Comparison of ENCODE assay signal across 1 cellular context in the genomic region with DNA sequence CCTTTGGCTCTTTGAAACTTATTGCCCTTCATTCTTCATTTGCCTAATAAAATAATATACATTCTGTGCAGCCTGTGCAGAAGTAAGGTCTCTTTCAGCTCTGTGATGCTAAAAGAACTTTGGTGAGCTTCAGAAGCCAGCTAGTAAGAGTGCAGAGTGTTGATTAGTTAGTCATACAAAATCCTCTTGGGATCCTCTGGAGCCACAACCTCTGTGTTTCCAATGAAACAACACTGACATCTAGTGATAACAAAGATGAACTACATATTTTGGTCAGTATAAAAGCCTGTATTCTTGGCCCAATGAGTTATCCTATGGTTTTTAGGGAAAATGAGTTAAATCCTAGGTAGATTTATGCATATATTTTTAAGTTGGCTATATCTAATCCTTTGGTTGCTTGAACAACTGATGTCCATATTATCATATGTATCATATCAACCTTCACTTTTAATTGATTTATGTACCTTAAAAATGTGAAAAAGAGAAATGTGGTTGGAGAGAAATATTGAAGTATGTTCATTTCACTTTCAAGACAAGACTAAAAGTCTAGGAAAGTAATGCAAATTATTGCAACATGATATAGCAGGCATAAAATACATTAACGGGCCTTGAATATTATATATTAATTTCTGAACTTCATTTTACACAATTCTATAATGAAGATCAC.
TF ChIP-seq lines count a peak whose summit lies in the region.

No MANE protein-coding gene starts in this region.

TF ChIP-seq in K562, 482 proteins besides CTCF, POLR2A, EP300 and RAD21 (continued from another document):
- TF ChIP-seq, protein P1, sequence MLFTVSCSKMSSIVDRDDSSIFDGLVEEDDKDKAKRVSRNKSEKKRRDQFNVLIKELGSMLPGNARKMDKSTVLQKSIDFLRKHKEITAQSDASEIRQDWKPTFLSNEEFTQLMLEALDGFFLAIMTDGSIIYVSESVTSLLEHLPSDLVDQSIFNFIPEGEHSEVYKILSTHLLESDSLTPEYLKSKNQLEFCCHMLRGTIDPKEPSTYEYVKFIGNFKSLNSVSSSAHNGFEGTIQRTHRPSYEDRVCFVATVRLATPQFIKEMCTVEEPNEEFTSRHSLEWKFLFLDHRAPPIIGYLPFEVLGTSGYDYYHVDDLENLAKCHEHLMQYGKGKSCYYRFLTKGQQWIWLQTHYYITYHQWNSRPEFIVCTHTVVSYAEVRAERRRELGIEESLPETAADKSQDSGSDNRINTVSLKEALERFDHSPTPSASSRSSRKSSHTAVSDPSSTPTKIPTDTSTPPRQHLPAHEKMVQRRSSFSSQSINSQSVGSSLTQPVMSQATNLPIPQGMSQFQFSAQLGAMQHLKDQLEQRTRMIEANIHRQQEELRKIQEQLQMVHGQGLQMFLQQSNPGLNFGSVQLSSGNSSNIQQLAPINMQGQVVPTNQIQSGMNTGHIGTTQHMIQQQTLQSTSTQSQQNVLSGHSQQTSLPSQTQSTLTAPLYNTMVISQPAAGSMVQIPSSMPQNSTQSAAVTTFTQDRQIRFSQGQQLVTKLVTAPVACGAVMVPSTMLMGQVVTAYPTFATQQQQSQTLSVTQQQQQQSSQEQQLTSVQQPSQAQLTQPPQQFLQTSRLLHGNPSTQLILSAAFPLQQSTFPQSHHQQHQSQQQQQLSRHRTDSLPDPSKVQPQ (CRISPR knock-in tag; IDR thresholded peaks at IDR 0.05; ENCODE audit: borderline replicate concordance): no peak
- TF ChIP-seq TBL1XR1 (IDR thresholded peaks at IDR 0.05; ENCODE audit: low read length in 2 of 2) (no peak), SMC3 (conservative IDR thresholded peaks at IDR 0.05; ENCODE audit: insufficient read depth, low read depth, low read length) (0 out of 2 replicates have a peak, but pooled peaks have one; percentile 35), ZNF282 (CRISPR knock-in tag; IDR thresholded peaks at IDR 0.05) (no peak), ZNF512 (tag; IDR thresholded peaks at IDR 0.05) (no peak), MEF2D (tag; conservative IDR thresholded peaks at IDR 0.05; ENCODE audit: low read depth) (no peak)
- TF ChIP-seq, protein P2, sequence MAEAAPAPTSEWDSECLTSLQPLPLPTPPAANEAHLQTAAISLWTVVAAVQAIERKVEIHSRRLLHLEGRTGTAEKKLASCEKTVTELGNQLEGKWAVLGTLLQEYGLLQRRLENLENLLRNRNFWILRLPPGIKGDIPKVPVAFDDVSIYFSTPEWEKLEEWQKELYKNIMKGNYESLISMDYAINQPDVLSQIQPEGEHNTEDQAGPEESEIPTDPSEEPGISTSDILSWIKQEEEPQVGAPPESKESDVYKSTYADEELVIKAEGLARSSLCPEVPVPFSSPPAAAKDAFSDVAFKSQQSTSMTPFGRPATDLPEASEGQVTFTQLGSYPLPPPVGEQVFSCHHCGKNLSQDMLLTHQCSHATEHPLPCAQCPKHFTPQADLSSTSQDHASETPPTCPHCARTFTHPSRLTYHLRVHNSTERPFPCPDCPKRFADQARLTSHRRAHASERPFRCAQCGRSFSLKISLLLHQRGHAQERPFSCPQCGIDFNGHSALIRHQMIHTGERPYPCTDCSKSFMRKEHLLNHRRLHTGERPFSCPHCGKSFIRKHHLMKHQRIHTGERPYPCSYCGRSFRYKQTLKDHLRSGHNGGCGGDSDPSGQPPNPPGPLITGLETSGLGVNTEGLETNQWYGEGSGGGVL (CRISPR knock-in tag; IDR thresholded peaks at IDR 0.05): no peak
- TF ChIP-seq, protein P3, sequence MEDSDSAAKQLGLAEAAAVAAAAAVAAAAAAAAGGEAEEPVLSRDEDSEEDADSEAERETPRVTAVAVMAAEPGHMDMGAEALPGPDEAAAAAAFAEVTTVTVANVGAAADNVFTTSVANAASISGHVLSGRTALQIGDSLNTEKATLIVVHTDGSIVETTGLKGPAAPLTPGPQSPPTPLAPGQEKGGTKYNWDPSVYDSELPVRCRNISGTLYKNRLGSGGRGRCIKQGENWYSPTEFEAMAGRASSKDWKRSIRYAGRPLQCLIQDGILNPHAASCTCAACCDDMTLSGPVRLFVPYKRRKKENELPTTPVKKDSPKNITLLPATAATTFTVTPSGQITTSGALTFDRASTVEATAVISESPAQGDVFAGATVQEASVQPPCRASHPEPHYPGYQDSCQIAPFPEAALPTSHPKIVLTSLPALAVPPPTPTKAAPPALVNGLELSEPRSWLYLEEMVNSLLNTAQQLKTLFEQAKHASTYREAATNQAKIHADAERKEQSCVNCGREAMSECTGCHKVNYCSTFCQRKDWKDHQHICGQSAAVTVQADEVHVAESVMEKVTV (CRISPR knock-in tag; IDR thresholded peaks at IDR 0.05): peak; percentile 57
- TF ChIP-seq, protein P4, sequence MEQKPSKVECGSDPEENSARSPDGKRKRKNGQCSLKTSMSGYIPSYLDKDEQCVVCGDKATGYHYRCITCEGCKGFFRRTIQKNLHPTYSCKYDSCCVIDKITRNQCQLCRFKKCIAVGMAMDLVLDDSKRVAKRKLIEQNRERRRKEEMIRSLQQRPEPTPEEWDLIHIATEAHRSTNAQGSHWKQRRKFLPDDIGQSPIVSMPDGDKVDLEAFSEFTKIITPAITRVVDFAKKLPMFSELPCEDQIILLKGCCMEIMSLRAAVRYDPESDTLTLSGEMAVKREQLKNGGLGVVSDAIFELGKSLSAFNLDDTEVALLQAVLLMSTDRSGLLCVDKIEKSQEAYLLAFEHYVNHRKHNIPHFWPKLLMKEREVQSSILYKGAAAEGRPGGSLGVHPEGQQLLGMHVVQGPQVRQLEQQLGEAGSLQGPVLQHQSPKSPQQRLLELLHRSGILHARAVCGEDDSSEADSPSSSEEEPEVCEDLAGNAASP (IDR thresholded peaks at IDR 0.05): no peak
